In the genomic region with DNA sequence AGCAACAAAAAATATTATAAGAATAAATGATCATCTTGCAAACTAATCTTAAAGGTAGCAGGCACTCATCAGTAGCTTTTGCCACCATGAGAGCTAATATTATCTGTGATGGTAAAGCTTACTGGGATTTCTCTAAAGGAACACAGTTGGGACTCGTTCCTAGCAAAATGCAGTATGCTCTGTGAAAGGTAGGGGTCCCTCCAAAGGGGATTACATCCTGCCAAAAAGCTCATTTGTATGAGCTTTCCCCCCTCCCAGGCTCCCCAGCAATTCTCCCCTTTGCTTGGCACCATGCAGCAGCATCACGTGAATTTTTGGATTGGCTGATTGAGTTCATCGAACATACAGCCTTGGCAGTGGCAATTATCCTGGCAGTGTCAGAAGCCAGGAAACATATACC, we compare ENCODE assay signal across 27 cellular contexts.
"Had no signal": no experiment of that assay in that cellular context is flagged by ENCODE, and none has a peak within 500 bp of the region (broad histone marks: within the 10 kb centered on the region; RNA-seq: fewer than 3 reads in every experiment).

No MANE protein-coding gene starts in this region.

- H3K9me3 ChIP-seq: adrenal gland, Peyer's patch, SJCRH30 had no signal

- H3K4me3 ChIP-seq: adrenal gland, Peyer's patch, SJCRH30 had no signal

- FAIRE-seq: TTC549 had no signal

- ATAC-seq: activated CD4-positive, alpha-beta T cell treated with anti-CD3 and anti-CD28 coated beads for 36 hours; activated T-cell treated with anti-CD3 and anti-CD28 coated beads, Interleukin-2, amount 50 U/mL, for 72 hours had no signal

- H3K27ac Mint-ChIP-seq: activated CD4-positive, alpha-beta memory T cell treated with anti-CD3 and anti-CD28 coated beads, Interleukin-2, amount 10 ng/mL, durations not matched to agents 7 days and 5 days; activated CD4-positive, alpha-beta T cell treated with anti-CD3 and anti-CD28 coated beads for 36 hours; activated naive CD8-positive, alpha-beta T cell treated with anti-CD3 and anti-CD28 coated beads, Interleukin-2, amount 10 ng/mL, durations not matched to agents 7 days and 5 days; activated T-cell treated with anti-CD3 and anti-CD28 coated beads, Interleukin-2, amount 50 U/mL, for 72 hours had no signal

- H3K27me3 ChIP-seq: adrenal gland, Peyer's patch, SJCRH30 had no signal

- H3K4me1 ChIP-seq: adrenal gland, Peyer's patch had no signal

- H3K36me3 ChIP-seq: adrenal gland, Peyer's patch, SJCRH30 had no signal

- DNase-seq: activated CD4-positive, alpha-beta memory T cell treated with anti-CD3 and anti-CD28 coated beads, Interleukin-2, amount 10 ng/mL, durations not matched to agents 7 days and 5 days; activated CD4-positive, alpha-beta T cell treated with anti-CD3 and anti-CD28 coated beads for 36 hours; activated CD4-positive, alpha-beta T cell treated with anti-CD3 and anti-CD28 coated beads, Interleukin-2, amount 50 U/mL, for 1 hour; activated CD4-positive, CD25-positive, alpha-beta regulatory T cell; activated naive CD4-positive, alpha-beta T cell treated with anti-CD3 and anti-CD28 coated beads, Interleukin-2, amount 50 U/mL, for 16 hours; activated naive CD8-positive, alpha-beta T cell treated with anti-CD3 and anti-CD28 coated beads, Interleukin-2, amount 10 ng/mL, durations not matched to agents 7 days and 5 days; activated T-cell treated with anti-CD3 and anti-CD28 coated beads for 4 hours; activated T-cell treated with anti-CD3 and anti-CD28 coated beads, Interleukin-2, amount 50 U/mL, for 72 hours; adrenal gland; anterior cingulate cortex; caudate nucleus; KBM-7; NCI-H1092; NCI-H1417; NCI-H1930; NCI-H2171; NCI-H2227 treated with DMSO at 0.1 percent for 48 hours; NCI-H526; NCI-H774; OCI-M1; Peyer's patch; Right ventricle myocardium superior; SJCRH30; T-helper 2 cell; T1000 had no signal

- H3K36me3 Mint-ChIP-seq: activated naive CD8-positive, alpha-beta T cell treated with anti-CD3 and anti-CD28 coated beads, Interleukin-2, amount 10 ng/mL, durations not matched to agents 7 days and 5 days had no signal

- H3K27ac ChIP-seq: adrenal gland, Peyer's patch, RWPE1, SJCRH30 had no signal

- H3K4me3 Mint-ChIP-seq: activated CD4-positive, alpha-beta memory T cell treated with anti-CD3 and anti-CD28 coated beads, Interleukin-2, amount 10 ng/mL, durations not matched to agents 7 days and 5 days; activated CD4-positive, alpha-beta T cell treated with anti-CD3 and anti-CD28 coated beads for 36 hours; activated naive CD8-positive, alpha-beta T cell treated with anti-CD3 and anti-CD28 coated beads, Interleukin-2, amount 10 ng/mL, durations not matched to agents 7 days and 5 days; activated T-cell treated with anti-CD3 and anti-CD28 coated beads, Interleukin-2, amount 50 U/mL, for 72 hours had no signal

- H3K4me1 Mint-ChIP-seq: activated CD4-positive, alpha-beta memory T cell treated with anti-CD3 and anti-CD28 coated beads, Interleukin-2, amount 10 ng/mL, durations not matched to agents 7 days and 5 days; activated CD4-positive, alpha-beta T cell treated with anti-CD3 and anti-CD28 coated beads for 36 hours; activated naive CD8-positive, alpha-beta T cell treated with anti-CD3 and anti-CD28 coated beads, Interleukin-2, amount 10 ng/mL, durations not matched to agents 7 days and 5 days had no signal

- H3K27me3 Mint-ChIP-seq: activated CD4-positive, alpha-beta memory T cell treated with anti-CD3 and anti-CD28 coated beads, Interleukin-2, amount 10 ng/mL, durations not matched to agents 7 days and 5 days; activated CD4-positive, alpha-beta T cell treated with anti-CD3 and anti-CD28 coated beads for 36 hours; activated naive CD8-positive, alpha-beta T cell treated with anti-CD3 and anti-CD28 coated beads, Interleukin-2, amount 10 ng/mL, durations not matched to agents 7 days and 5 days had no signal
